In genomic region chr19:14514215-14514871, GRCh38 we compare ENCODE assay signal across 10 cellular contexts. TPM values are rescaled to one million over a fixed set of nuclear protein-coding genes. Genes with fewer than 3 reads are reported as not detected.
DNase-seq lines count a peak whose midpoint lies in the region; ATAC-seq and TF ChIP-seq lines count a peak whose summit lies in the region.
"Had no signal": no experiment of that assay in that cellular context is flagged by ENCODE, and none has a peak within 500 bp of the region (broad histone marks: within the 10 kb centered on the region; RNA-seq: fewer than 3 reads in every experiment).

No MANE protein-coding gene starts in this region.

- no peak overlapping the region for H3K9ac ChIP-seq in trophoblast cell (ENCODE audit: low read length)

- H3K27ac ChIP-seq in epithelial cell of prostate: peak overlapping the region; percentile 98
- peak overlapping the region; percentile 29 for H3K27ac ChIP-seq in neutrophil
- no peak overlapping the region for H3K27ac ChIP-seq in tibial artery
- H3K27ac ChIP-seq in trophoblast cell (ENCODE audit: low read depth, low read length): no peak overlapping the region

- intact Hi-C loops in tibial artery (cut with DNase I; ENCODE audit: low total_unique reads): no loop called here

- peaks cover 30% of the 10 kb centered on the region for H3K36me3 Mint-ChIP-seq in T-cell

- no peak overlapping the region for H3K14ac ChIP-seq in trophoblast cell (ENCODE audit: low read length)

- no peak overlapping the region for H2BK12ac ChIP-seq in trophoblast cell (ENCODE audit: low read length)

- H3K79me1 ChIP-seq in trophoblast cell (ENCODE audit: low read length): peaks cover 11% of the 10 kb centered on the region

- H3K9me3 Mint-ChIP-seq in T-cell: no peaks in the 10 kb centered on the region

- H4K91ac ChIP-seq in trophoblast cell (ENCODE audit: low read depth, low read length): no peak overlapping the region

- no peak overlapping the region for H3K4ac ChIP-seq in trophoblast cell (ENCODE audit: low read depth, low read length)

- no peak overlapping the region for H2AFZ ChIP-seq in trophoblast cell (ENCODE audit: insufficient read depth, low read length, poor library complexity)

- no peaks in the 10 kb centered on the region for H3K27me3 Mint-ChIP-seq in T-cell

- DNase-seq in DMS79 (lab: John Stamatoyannopoulos, UW): peak; percentile 63
- DNase-seq in T-cell: peak in 1 of 34 experiments; percentile 9
- DNase-seq in epithelial cell of prostate (ENCODE audit: low read depth, low spot score): no peak
- no peak for DNase-seq in stimulated activated CD4-positive, alpha-beta T cell treated with anti-CD3 and anti-CD28 coated beads, Interleukin-4, amount 100 ng/mL, for 4 hours
- DNase-seq in tibial artery: no peak
- DNase-seq in trophoblast cell: no peak
- DNase-seq: KG1, NCI-H2171 treated with DMSO at 0.1 percent for 48 hours, Peyer's patch had no signal

- no peaks in the 10 kb centered on the region for H3K27me3 ChIP-seq in neutrophil
- no peaks in the 10 kb centered on the region for H3K27me3 ChIP-seq in tibial artery
- no peaks in the 10 kb centered on the region for H3K27me3 ChIP-seq in trophoblast cell (ENCODE audit: insufficient read depth, low read length)
- H3K27me3 ChIP-seq: Peyer's patch had no signal

- H3K4me2 ChIP-seq in trophoblast cell (ENCODE audit: low read length): no peak overlapping the region

- H3K9me3 ChIP-seq in neutrophil (no peaks in the 10 kb centered on the region), tibial artery (no peaks in the 10 kb centered on the region), trophoblast cell (ENCODE audit: insufficient read depth, low read depth, low read length) (no peaks in the 10 kb centered on the region)
- H3K9me3 ChIP-seq: Peyer's patch had no signal

- no peak for TF ChIP-seq CTCF in neutrophil (IDR thresholded peaks at IDR 0.05)
- TF ChIP-seq CTCF in tibial artery (IDR thresholded peaks at IDR 0.05): no peak

- ATAC-seq in T-cell (replicated peaks in 1 of 4): no peak

- peaks cover 18% of the 10 kb centered on the region for H3K79me2 ChIP-seq in trophoblast cell (ENCODE audit: control insufficient read depth, insufficient read depth, low read length, poor library complexity)

- H4K8ac ChIP-seq in trophoblast cell (ENCODE audit: low read depth, low read length): no peak overlapping the region

- CTCF ChIA-PET in T-cell (lab: Charles Lee): no interaction called here

- peak overlapping the region; percentile 90 to 94 (median 93) for H3K4me3 Mint-ChIP-seq in T-cell

- H3K4me1 Mint-ChIP-seq in T-cell: peaks cover 57 to 60% (median 60%) of the 10 kb centered on the region in 3 donors

- H3K27ac Mint-ChIP-seq in T-cell: peak overlapping the region; percentile 77 to 85

- H2AK5ac ChIP-seq in trophoblast cell (ENCODE audit: low read length): no peak overlapping the region

- no CpG with 5 or more reads among the region's 8 CpGs for WGBS in trophoblast cell (ENCODE audit: extremely low coverage, insufficient coverage, insufficient read length)

- H2BK120ac ChIP-seq in trophoblast cell (ENCODE audit: insufficient read depth, low read length, poor library complexity): no peak overlapping the region

- no peak overlapping the region for H3K4me3 ChIP-seq in neutrophil (ENCODE audit: low read depth in 1 of 2, low read length in 1 of 2)
- H3K4me3 ChIP-seq in tibial artery: no peak overlapping the region
- H3K4me3 ChIP-seq in trophoblast cell (ENCODE audit: low read depth, low read length): no peak overlapping the region
- H3K4me3 ChIP-seq: Peyer's patch had no signal

- H3K18ac ChIP-seq in trophoblast cell (ENCODE audit: low read length): no peak overlapping the region

- peaks cover 63 to 64% of the 10 kb centered on the region in 2 experiments for H3K4me1 ChIP-seq in neutrophil (ENCODE audit: control insufficient read depth in 1 of 2, insufficient read depth in 1 of 2, low read depth in 1 of 2, low read length in 1 of 2)
- peaks cover 0 to 41% (median 30%) of the 10 kb centered on the region in 4 donors for H3K4me1 ChIP-seq in tibial artery
- peaks cover 10 to 13% of the 10 kb centered on the region in 2 experiments for H3K4me1 ChIP-seq in trophoblast cell (ENCODE audit: control insufficient read depth in 1 of 2, insufficient read depth in 2 of 2, low read length in 2 of 2)

- H4K12ac ChIP-seq in trophoblast cell (ENCODE audit: low read depth, low read length): no peak overlapping the region

- no peak overlapping the region for H2BK5ac ChIP-seq in trophoblast cell (ENCODE audit: low read depth, low read length, poor library complexity)

- POLR2A ChIA-PET in T-cell (lab: Charles Lee): interaction anchor here (0.5 to 1.3 kb wide), 6 partner anchors 9 to 293 kb away, joined by 3 to 4 read pairs (median 3); partner anchors contain the start of gene GIPC1 (in 1 of the 2)

- H3K36me3 ChIP-seq in neutrophil: peaks cover 30% of the 10 kb centered on the region
- H3K36me3 ChIP-seq in tibial artery: peaks cover 25 to 43% (median 38%) of the 10 kb centered on the region in 3 donors
- peaks cover 25 to 28% of the 10 kb centered on the region in 2 experiments for H3K36me3 ChIP-seq in trophoblast cell (ENCODE audit: control insufficient read depth in 1 of 2, insufficient read depth in 2 of 2, low read length in 2 of 2)

- H3K23ac ChIP-seq in trophoblast cell (ENCODE audit: low read length): no peak overlapping the region

RNA-seq across cellular contexts. Expression of gene DNAJB1, which starts 3.9 kb away (rescaled TPM):
- 100 to 1,000 TPM; 158 to 575 (median 165) TPM for total RNA-seq in T-cell
- 61.8 and 62.4 TPM in 2 replicates for polyA plus RNA-seq in trophoblast cell (2013)

RNA-seq across cellular contexts. Expression of gene TECR, which starts 15.1 kb away (rescaled TPM):
- total RNA-seq in T-cell: 100 to 1,000 TPM; 137 to 207 (median 171) TPM
- polyA plus RNA-seq in trophoblast cell (2013): 261 and 265 TPM in 2 replicates

RNA-seq across cellular contexts. Expression of gene GIPC1, which starts 18.4 kb away (rescaled TPM):
- 10 to 100 TPM; 27.5 to 44.4 (median 35.4) TPM for total RNA-seq in T-cell
- 67.2 and 69.0 TPM in 2 replicates for polyA plus RNA-seq in trophoblast cell (2013)

RNA-seq across cellular contexts. Expression of gene PTGER1, which starts 39.2 kb away (rescaled TPM):
- under 1 TPM in 2 of 5 donors, not detected in 3; 0.23 to 0.25 TPM for total RNA-seq in T-cell
- polyA plus RNA-seq in trophoblast cell (2013): 0.05 TPM in 1 of 2 replicates, not detected in the other
- total RNA-seq: Peyer's patch had no signal

RNA-seq across cellular contexts. Expression of gene NDUFB7, which starts 57.5 kb away (rescaled TPM):
- total RNA-seq in T-cell: 100 to 1,000 TPM in 1 of 5 donors, 10 to 100 TPM in 4; 47.9 to 112 (median 90.4) TPM
- polyA plus RNA-seq in trophoblast cell (2013): 157 and 159 TPM in 2 replicates

Comparison
In these comparisons a context has a peak if more than half of its experiments do, and no peak if none do; other contexts are left out.
1. H3K27ac ChIP-seq: peak in epithelial cell of prostate (single experiment) and neutrophil (single experiment); none in tibial artery (0 of 2) and trophoblast cell (single experiment).